Comparison of ENCODE assay signal across 8 cellular contexts in the genomic region with DNA sequence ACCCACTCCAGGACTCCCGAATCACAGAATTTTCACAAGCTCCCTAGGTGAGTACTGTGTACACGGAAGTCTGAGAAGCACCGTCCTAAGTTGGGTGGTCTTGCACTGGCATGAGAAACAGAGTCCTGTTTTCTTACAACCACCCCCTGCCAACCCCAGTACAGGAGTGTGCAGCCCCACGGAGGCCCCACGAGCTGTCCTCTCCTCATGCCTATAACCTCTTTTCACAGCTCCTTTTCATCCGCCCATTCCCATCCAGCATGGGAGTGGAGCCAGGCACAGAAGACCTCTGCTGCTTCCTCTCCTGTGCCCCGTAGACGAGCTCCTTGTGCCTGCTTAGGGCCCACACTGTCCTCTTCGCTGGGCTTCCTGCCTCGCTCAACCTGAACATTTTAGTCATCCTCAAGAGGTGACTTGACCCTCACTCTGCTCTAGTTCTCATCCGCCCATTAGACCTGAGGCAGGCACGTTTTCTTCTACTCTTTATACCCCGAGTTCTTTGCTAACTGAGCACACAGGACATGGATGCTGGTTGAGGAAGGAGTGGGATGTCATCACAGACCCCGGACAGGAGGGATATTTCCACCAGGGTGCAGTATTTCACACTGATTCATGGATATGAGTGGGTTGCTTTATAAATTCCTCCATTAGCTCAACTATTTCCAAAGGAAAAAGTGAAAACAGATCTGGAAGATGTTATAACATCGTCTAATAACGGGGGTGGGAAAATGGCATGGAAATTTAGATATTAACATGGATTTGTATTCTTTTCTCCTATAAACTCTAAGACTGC.
A peak's percentile ranks its signal among the peaks of the same experiment; 100 is the strongest.
DNase-seq lines count a peak whose midpoint lies in the region; ATAC-seq and TF ChIP-seq lines count a peak whose summit lies in the region.

No MANE protein-coding gene starts in this region.

- no peaks in the 10 kb centered on the region for H3K9me3 Mint-ChIP-seq in chondrocyte (ENCODE audit: low read depth)

- H3K27ac ChIP-seq in tibial artery = no peak overlapping the region

- peaks cover 0 to 3% of the 10 kb centered on the region in 2 donors for H3K27me3 ChIP-seq in tibial artery

- H3K4me3 ChIP-seq in tibial artery = no peak overlapping the region

- intact Hi-C loops in tibial artery (cut with DNase I; ENCODE audit: low total_unique reads) = loop anchor here (5.0 kb wide), 1 partner anchor 417 kb away; no protein-coding TSS in a partner anchor

- H3K4me3 Mint-ChIP-seq in chondrocyte (ENCODE audit: unreplicated experiment) = no peak overlapping the region

- ATAC-seq in GM19035 (IDR thresholded peaks at IDR 0.05; ENCODE audit: unreplicated experiment) (no peak), HG02884 (IDR thresholded peaks at IDR 0.05; ENCODE audit: unreplicated experiment) (no peak)

- DNase-seq in NCI-H748 (lab: John Stamatoyannopoulos, UW; ENCODE audit: unreplicated experiment) (peak; percentile 23), NCI-H748 treated with DMSO at 0.1 percent for 48 hours (lab: John Stamatoyannopoulos, UW) (no peak), chondrocyte (ENCODE audit: low spot score) (no peak), left kidney (ENCODE audit: low read depth, low spot score) (peak; percentile 65), tibial artery (no peak), GM19238 (ENCODE audit: insufficient read length, low spot score) (no peak)

- peaks cover 28% of the 10 kb centered on the region for H3K27me3 Mint-ChIP-seq in chondrocyte (ENCODE audit: low read depth)

- H3K4me1 Mint-ChIP-seq in chondrocyte (ENCODE audit: low read depth) = peaks cover 3% of the 10 kb centered on the region

- H3K27ac Mint-ChIP-seq in chondrocyte (ENCODE audit: unreplicated experiment) = no peak overlapping the region

- no peaks in the 10 kb centered on the region for H3K4me1 ChIP-seq in tibial artery

- no peaks in the 10 kb centered on the region for H3K9me3 ChIP-seq in tibial artery

- H3K36me3 ChIP-seq in tibial artery = no peaks in the 10 kb centered on the region

- no peaks in the 10 kb centered on the region for H3K36me3 Mint-ChIP-seq in chondrocyte (ENCODE audit: low read depth)

- peak; percentile 83 for TF ChIP-seq CTCF in chondrocyte (IDR thresholded peaks at IDR 0.05)
- peak; percentile 69 to 75 for TF ChIP-seq CTCF in tibial artery (IDR thresholded peaks at IDR 0.05)

Comparison
In these comparisons a context has a peak if more than half of its experiments do, and no peak if none do; other contexts are left out.
1. DNase-seq: peak in NCI-H748 (single experiment) and left kidney (single experiment); none in NCI-H748 treated with DMSO at 0.1 percent for 48 hours (single experiment), chondrocyte (single experiment), tibial artery (0 of 2) and GM19238 (single experiment).